ENCODE assay signal across 17 cellular contexts in the genomic region with DNA sequence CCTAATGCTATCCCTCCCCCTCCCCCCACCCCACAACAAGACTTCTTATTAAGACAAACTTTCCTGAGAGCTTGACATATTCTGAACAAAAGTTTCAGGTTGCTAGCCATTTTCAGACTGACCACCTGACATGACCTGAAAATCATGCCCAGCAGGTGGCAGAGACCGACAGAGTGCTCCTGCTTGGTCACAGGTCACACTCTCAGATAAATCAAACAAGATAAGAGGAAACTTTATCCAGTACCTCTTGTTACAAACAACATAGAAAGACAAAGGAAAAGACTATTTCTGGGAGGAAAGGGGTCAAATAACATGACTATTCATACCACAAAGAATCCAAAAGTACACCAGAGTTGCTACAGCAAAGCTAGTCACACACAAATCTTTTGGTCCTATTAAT.
DNase-seq lines count a peak whose midpoint lies in the region; ATAC-seq and FAIRE-seq lines count a peak whose summit lies in the region.
"Had no signal": no experiment of that assay in that cellular context is flagged by ENCODE, and none has a peak within 500 bp of the region (broad histone marks: within the 10 kb centered on the region; RNA-seq: fewer than 3 reads in every experiment).

No MANE protein-coding gene starts in this region.

- H3K4me1 ChIP-seq in GM23248 (ENCODE audit: insufficient read depth) = no peaks in the 10 kb centered on the region

- WGBS in GM23248 (ENCODE audit: low coverage in 1 of 2, low lambda C conversion rate in 2 of 2, missing lambda C conversion rate in 2 of 2), 2 experiments = 13 to 21% methylated on average over 1 of the region's 1 CpG

- no peaks in the 10 kb centered on the region for H4K20me1 ChIP-seq in GM23248 (ENCODE audit: insufficient read depth)

- no peaks in the 10 kb centered on the region for H3K79me2 ChIP-seq in GM23248 (ENCODE audit: insufficient read depth)

- H3K9me3 ChIP-seq in GM23248 (ENCODE audit: low read depth) = no peaks in the 10 kb centered on the region

- peak; percentile 74 for ATAC-seq in left lobe of liver
- ATAC-seq: GM12878 had no signal

- no peak for FAIRE-seq in RCC 7860 (lab: Jason Lieb, UNC)
- FAIRE-seq: G401.6, GM12878 had no signal

- no peak overlapping the region for H3K4me2 ChIP-seq in GM23248 (ENCODE audit: unreplicated experiment)
- H3K4me2 ChIP-seq: KMS-11, PC-9 had no signal

- H3K4me3 ChIP-seq in GM23248 = no peak overlapping the region
- H3K4me3 ChIP-seq: GM12878, PC-9 had no signal

- H3K9me2 ChIP-seq in GM23248 (ENCODE audit: insufficient read depth) = no peaks in the 10 kb centered on the region

- H2AFZ ChIP-seq in GM23248 = no peak overlapping the region
- H2AFZ ChIP-seq: PC-9 had no signal

- H3K27me3 ChIP-seq in GM23248 (replicated peaks; ENCODE audit: insufficient read depth) = no peaks in the 10 kb centered on the region

- no peak overlapping the region for H3K27ac ChIP-seq in GM23248
- H3K27ac ChIP-seq: 22Rv1, KMS-11, PC-9 had no signal

- no peaks in the 10 kb centered on the region for H3F3A ChIP-seq in GM23248 (ENCODE audit: insufficient read depth)

- H3K9ac ChIP-seq in GM23248 = no peak overlapping the region
- H3K9ac ChIP-seq: KMS-11 had no signal

- peak; percentile 14 for DNase-seq in NCI-H2107 treated with DMSO at 0.1 percent for 48 hours (lab: John Stamatoyannopoulos, UW; ENCODE audit: unreplicated experiment)
- no peak for DNase-seq in NCI-H2107 (lab: John Stamatoyannopoulos, UW)
- peak; percentile 46 for DNase-seq in NCI-H2196 treated with DMSO at 0.1 percent for 48 hours (lab: John Stamatoyannopoulos, UW; ENCODE audit: unreplicated experiment)
- DNase-seq in left lobe of liver (ENCODE audit: low spot score) = no peak
- DNase-seq in OCI-M2 (lab: John Stamatoyannopoulos, UW; ENCODE audit: unreplicated experiment) = no peak
- no peak for DNase-seq in islet precursor cell
- no peak for DNase-seq in GM23248
- no peak for DNase-seq in RCC 7860 (ENCODE audit: low spot score)
- DNase-seq: CD4-positive, alpha-beta T cell; DMS79 treated with DMSO at 0.1 percent for 48 hours; NCI-H1105 treated with DMSO at 0.1 percent for 48 hours; NCI-H1694 treated with DMSO at 0.1 percent for 48 hours; PC-9 had no signal

- no peaks in the 10 kb centered on the region for H3K36me3 ChIP-seq in GM23248 (ENCODE audit: low read depth)

- in situ Hi-C loops in GM23248 (cut with MboI) = no loop called here

Comparison
In these comparisons a context has a peak if more than half of its experiments do, and no peak if none do; other contexts are left out.
1. DNase-seq: peak in NCI-H2107 treated with DMSO at 0.1 percent for 48 hours (single experiment) and NCI-H2196 treated with DMSO at 0.1 percent for 48 hours (single experiment); none in NCI-H2107 (single experiment), left lobe of liver (single experiment), OCI-M2 (single experiment), islet precursor cell (single experiment), GM23248 (single experiment) and RCC 7860 (single experiment).